1 cellular context compared by ENCODE assay signal in the genomic region with DNA sequence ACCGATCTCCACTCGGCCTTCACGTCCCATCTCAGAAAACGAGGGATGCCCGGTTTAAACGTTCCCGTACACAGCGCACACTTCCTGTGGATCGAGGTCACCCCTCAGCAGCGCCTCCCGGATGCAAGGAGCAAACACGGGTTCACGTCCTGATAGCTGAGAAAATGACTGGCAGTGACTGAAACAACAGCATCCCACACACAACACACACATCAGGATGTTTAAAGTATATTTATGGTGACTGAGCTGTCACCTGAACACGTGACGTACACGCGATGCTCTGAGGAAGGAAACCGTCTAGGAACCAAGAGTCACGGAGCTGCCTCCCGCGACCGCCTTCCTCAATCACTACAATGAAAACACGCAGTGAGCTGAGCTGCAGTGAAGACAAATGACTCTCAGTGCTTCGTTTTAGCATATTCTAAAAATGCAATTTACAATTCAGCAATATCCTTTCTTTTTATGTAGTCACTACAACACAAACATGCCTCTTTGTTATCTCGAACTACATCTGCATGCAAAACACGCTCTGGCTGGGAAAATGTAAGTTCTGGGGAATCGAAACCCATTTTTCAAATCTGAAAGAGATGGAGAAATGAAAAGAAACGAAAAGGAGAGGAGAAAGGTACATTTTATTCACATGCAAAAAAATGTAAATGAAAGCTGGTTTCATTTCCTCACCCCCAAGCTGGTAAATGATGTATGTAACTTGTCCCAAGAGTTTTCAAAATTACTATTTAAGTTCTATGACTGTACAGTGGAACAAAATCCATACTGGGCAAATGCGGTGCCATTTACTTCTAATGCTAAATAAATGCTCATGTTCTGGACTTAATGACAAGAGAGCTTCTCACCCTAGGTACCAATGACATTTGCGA.
TF ChIP-seq lines count a peak whose summit lies in the region.

No MANE protein-coding gene starts in this region.

TF ChIP-seq in WTC11, 78 proteins besides CTCF, POLR2A, EP300 and RAD21 (continued from another document):
- TF ChIP-seq ELF4 (CRISPR knock-in tag; IDR thresholded peaks at IDR 0.05; ENCODE audit: low read depth) (no peak), IRF2 (CRISPR knock-in tag; IDR thresholded peaks at IDR 0.05; ENCODE audit: borderline replicate concordance, low read depth) (no peak)
